In genomic region chr4:116183241-116183640, GRCh38 we compare ENCODE assay signal across 21 cellular contexts.
A peak's percentile ranks its signal among the peaks of the same experiment; 100 is the strongest.
DNase-seq lines count a peak whose midpoint lies in the region; ATAC-seq, FAIRE-seq and TF ChIP-seq lines count a peak whose summit lies in the region.
"Had no signal": no experiment of that assay in that cellular context is flagged by ENCODE, and none has a peak within 500 bp of the region (broad histone marks: within the 10 kb centered on the region; RNA-seq: fewer than 3 reads in every experiment).

No MANE protein-coding gene starts in this region.

- FAIRE-seq in D721Med (lab: Jason Lieb, UNC): peak; percentile 88
- FAIRE-seq: A549, GM12878, GM19239 had no signal

- peak overlapping the region; percentile 65 for H3K9ac ChIP-seq in SK-N-MC (ENCODE audit: insufficient read length)

- H3K27me3 ChIP-seq in prostate gland (replicated peaks; ENCODE audit: insufficient read depth): no peaks in the 10 kb centered on the region

- H3K9me3 ChIP-seq in SK-N-MC (ENCODE audit: low read depth, low read length): peaks cover 4% of the 10 kb centered on the region; the same call in 1 of the 2 replicates
- no peaks in the 10 kb centered on the region for H3K9me3 ChIP-seq in prostate gland
- H3K9me3 ChIP-seq: A549 had no signal

- no peak for TF ChIP-seq CTCF in D721Med (IDR thresholded peaks at IDR 0.05; ENCODE audit: insufficient read depth, missing control alignments)
- no peak for TF ChIP-seq CTCF in prostate gland (IDR thresholded peaks at IDR 0.05)

- H3K4me3 ChIP-seq in SK-N-MC (peak overlapping the region; percentile 49), prostate gland (no peak overlapping the region)
- H3K4me3 ChIP-seq: A549, GM12878, GM23338 had no signal

- no peak for TF ChIP-seq POLR2A in prostate gland (IDR thresholded peaks at IDR 0.05)

- intact Hi-C loops in prostate gland (cut with DNase I): no loop called here

- DNase-seq in D721Med (ENCODE audit: insufficient read length, low spot score): no peak
- DNase-seq in NCI-H524 treated with DMSO at 0.1 percent for 48 hours (lab: John Stamatoyannopoulos, UW): peak; percentile 44
- DNase-seq in SK-N-MC (ENCODE audit: low read depth, low spot score): peak; percentile 93
- DNase-seq in prostate gland (ENCODE audit: low spot score): no peak
- DNase-seq in NCI-H345 (lab: John Stamatoyannopoulos, UW): no peak
- DNase-seq: 8988T; C1 segment of cervical spinal cord; CD4-positive, CD25-positive, alpha-beta regulatory T cell; CD8-positive, alpha-beta T cell; DMS79; EL; GDM1; H9; HFFc6 had no signal

- ATAC-seq in HG03432 (IDR thresholded peaks at IDR 0.05; ENCODE audit: unreplicated experiment) (no peak), GM19351 (IDR thresholded peaks at IDR 0.05; ENCODE audit: unreplicated experiment) (no peak)
- ATAC-seq: A549; CD8-positive, alpha-beta T cell; GM12878; GM23338; HCT116 had no signal

- H3K27ac ChIP-seq in SK-N-MC: peak overlapping the region; percentile 100
- H3K27ac ChIP-seq in prostate gland: no peak overlapping the region
- H3K27ac ChIP-seq: A549 had no signal

- H3K36me3 ChIP-seq in SK-N-MC (ENCODE audit: insufficient read depth, low read length): peaks cover 17% of the 10 kb centered on the region
- H3K36me3 ChIP-seq in prostate gland: no peaks in the 10 kb centered on the region

- H3K4me1 ChIP-seq in prostate gland (replicated peaks): no peaks in the 10 kb centered on the region
- H3K4me1 ChIP-seq: A549 had no signal

Comparison
In these comparisons a context has a peak if more than half of its experiments do, and no peak if none do; other contexts are left out.
1. DNase-seq: peak in NCI-H524 treated with DMSO at 0.1 percent for 48 hours (single experiment) and SK-N-MC (single experiment); none in D721Med (single experiment), prostate gland (single experiment) and NCI-H345 (single experiment).